In the genomic region with DNA sequence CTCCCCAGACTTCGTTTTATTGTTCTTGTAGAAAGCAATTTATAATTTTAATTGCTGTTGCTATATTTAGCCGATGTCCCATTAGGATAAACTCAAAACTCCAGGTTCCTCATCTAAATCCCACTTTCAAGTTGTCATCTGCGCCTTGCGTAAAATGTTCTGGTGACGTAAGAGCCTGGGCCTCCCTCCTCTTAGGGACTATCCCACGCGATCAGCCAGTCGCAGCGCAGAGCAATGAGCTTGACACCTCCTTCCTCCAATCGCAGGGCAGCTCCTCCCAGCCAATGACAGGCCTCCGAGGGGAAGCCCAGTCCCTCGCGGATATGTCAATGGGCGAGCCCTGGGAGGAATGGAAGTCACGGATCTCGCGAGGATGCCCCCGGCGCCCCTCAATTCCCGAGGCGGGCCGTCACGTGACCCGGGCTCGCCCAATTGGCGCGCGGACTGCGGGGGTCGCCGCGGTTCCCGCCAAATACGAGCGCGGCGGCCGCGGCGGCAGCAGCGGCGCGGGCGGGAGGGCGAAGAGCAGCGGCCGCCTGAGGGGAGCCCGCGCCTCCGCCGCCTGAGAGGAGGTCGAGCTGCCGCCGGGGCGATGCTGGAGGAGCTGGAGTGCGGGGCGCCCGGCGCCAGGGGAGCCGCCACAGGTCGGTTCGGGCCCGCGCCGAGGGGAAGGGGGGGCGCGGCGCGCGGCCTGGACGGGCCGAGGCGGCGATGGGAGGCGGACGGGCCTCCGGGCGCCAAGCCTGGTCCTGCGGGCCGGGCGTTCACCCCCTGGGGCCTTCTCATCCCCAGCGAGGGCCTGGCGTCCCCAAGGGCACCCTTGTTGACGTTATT, we compare ENCODE assay signal across 8 cellular contexts. TPM values are rescaled to one million over a fixed set of nuclear protein-coding genes. Genes with fewer than 3 reads are reported as not detected.
DNase-seq lines count a peak whose midpoint lies in the region; ATAC-seq and TF ChIP-seq lines count a peak whose summit lies in the region.

A gene with protein sequence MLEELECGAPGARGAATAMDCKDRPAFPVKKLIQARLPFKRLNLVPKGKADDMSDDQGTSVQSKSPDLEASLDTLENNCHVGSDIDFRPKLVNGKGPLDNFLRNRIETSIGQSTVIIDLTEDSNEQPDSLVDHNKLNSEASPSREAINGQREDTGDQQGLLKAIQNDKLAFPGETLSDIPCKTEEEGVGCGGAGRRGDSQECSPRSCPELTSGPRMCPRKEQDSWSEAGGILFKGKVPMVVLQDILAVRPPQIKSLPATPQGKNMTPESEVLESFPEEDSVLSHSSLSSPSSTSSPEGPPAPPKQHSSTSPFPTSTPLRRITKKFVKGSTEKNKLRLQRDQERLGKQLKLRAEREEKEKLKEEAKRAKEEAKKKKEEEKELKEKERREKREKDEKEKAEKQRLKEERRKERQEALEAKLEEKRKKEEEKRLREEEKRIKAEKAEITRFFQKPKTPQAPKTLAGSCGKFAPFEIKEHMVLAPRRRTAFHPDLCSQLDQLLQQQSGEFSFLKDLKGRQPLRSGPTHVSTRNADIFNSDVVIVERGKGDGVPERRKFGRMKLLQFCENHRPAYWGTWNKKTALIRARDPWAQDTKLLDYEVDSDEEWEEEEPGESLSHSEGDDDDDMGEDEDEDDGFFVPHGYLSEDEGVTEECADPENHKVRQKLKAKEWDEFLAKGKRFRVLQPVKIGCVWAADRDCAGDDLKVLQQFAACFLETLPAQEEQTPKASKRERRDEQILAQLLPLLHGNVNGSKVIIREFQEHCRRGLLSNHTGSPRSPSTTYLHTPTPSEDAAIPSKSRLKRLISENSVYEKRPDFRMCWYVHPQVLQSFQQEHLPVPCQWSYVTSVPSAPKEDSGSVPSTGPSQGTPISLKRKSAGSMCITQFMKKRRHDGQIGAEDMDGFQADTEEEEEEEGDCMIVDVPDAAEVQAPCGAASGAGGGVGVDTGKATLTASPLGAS (plus strand): TSS at position 470 of the 834 bp plus-strand sequence. CDS start 123 bp downstream, at position 593.

- no peaks in the 10 kb centered on the region for H3K9me2 ChIP-seq in SU-DHL-6 (replicated peaks; ENCODE audit: insufficient read depth, low read length)

- H3K36me3 ChIP-seq in SU-DHL-6 (ENCODE audit: low read length) (peaks cover 13% of the 10 kb centered on the region; the same call in 1 of the 2 replicates), ovary (no peaks in the 10 kb centered on the region), tibial artery (peaks cover 0 to 4% (median 0%) of the 10 kb centered on the region in 3 donors)

- intact Hi-C loops in Right ventricle myocardium inferior (cut with DNase I) (loop anchor here (1.0 to 5.0 kb wide), 3 partner anchors 47 to 74 kb away; partner anchors contain the start of gene HDGFL2), ovary (cut with DNase I) (loop anchor here in 1 of 4 donors (5.0 kb wide), 2 partner anchors 60 to 1960 kb away; partner anchors contain the start of genes CLPP and MPND), tibial artery (cut with DNase I; ENCODE audit: low total_unique reads) (loop anchor here (5.0 to 10.0 kb wide), 2 partner anchors 60 to 138 kb away; partner anchors contain the start of gene MPND)

- H3K4me2 ChIP-seq in SU-DHL-6 (ENCODE audit: low read depth, low read length, poor library complexity, severe bottlenecking), result peak within 1 kb of the TSS; percentile 84

- peaks cover 16% of the 10 kb centered on the region for H3K36me3 Mint-ChIP-seq in activated naive CD8-positive, alpha-beta T cell treated with anti-CD3 and anti-CD28 coated beads, Interleukin-2, amount 10 ng/mL, durations not matched to agents 7 days and 5 days

- POLR2A ChIA-PET in activated naive CD8-positive, alpha-beta T cell treated with anti-CD3 and anti-CD28 coated beads, Interleukin-2, amount 10 ng/mL, durations not matched to agents 7 days and 5 days (lab: Charles Lee), result interaction anchor here (0.6 to 1.9 kb wide), 15 partner anchors 16 to 526 kb away, joined by 3 to 19 read pairs (median 4); partner anchors contain the start of genes HDGFL2 and YJU2

- TF ChIP-seq CTCF in SU-DHL-6 (IDR thresholded peaks at IDR 0.05; ENCODE audit: insufficient read depth, low read length, poor library complexity, severe bottlenecking), result no peak
- TF ChIP-seq CTCF in ovary (IDR thresholded peaks at IDR 0.05), result no peak
- no peak for TF ChIP-seq CTCF in tibial artery (IDR thresholded peaks at IDR 0.05)

- H3K27me3 Mint-ChIP-seq in activated naive CD8-positive, alpha-beta T cell treated with anti-CD3 and anti-CD28 coated beads, Interleukin-2, amount 10 ng/mL, durations not matched to agents 7 days and 5 days, result no peaks in the 10 kb centered on the region

- ATAC-seq in HG02678 (IDR thresholded peaks at IDR 0.05; ENCODE audit: unreplicated experiment) (peak; percentile 80), Right ventricle myocardium inferior (peak; percentile 97)
- peak; percentile 93 for ATAC-seq in activated naive CD8-positive, alpha-beta T cell treated with anti-CD3 and anti-CD28 coated beads, Interleukin-2, amount 10 ng/mL, durations not matched to agents 7 days and 5 days (ENCODE audit: low read depth)

- H3K9me3 ChIP-seq in SU-DHL-6 (ENCODE audit: insufficient read depth, low read length) (no peaks in the 10 kb centered on the region), ovary (no peaks in the 10 kb centered on the region), tibial artery (no peaks in the 10 kb centered on the region)

- no peak within 1 kb of the TSS for H2AFZ ChIP-seq in SU-DHL-6 (ENCODE audit: low read depth, low read length, severe bottlenecking)

- H3K79me2 ChIP-seq in SU-DHL-6 (ENCODE audit: insufficient read depth, low read length), result peaks cover 76% of the 10 kb centered on the region

- peaks cover 10% of the 10 kb centered on the region; the same call in 1 of the 2 replicates for H4K20me1 ChIP-seq in SU-DHL-6 (ENCODE audit: low read depth, low read length)

- DNase-seq in NCI-H128 (lab: John Stamatoyannopoulos, UW; ENCODE audit: unreplicated experiment) (peak; percentile 99), Right ventricle myocardium inferior (ENCODE audit: missing footprints) (peak; percentile 99), ovary (peak; percentile 99 to 100 (median 99)), tibial artery (peak; percentile 100)
- DNase-seq in activated naive CD8-positive, alpha-beta T cell treated with anti-CD3 and anti-CD28 coated beads, Interleukin-2, amount 10 ng/mL, durations not matched to agents 7 days and 5 days, result peak; percentile 99

- H3K4me3 ChIP-seq in SU-DHL-6 (ENCODE audit: insufficient read depth, low read length, poor library complexity, severe bottlenecking) (peak within 1 kb of the TSS; percentile 98), ovary (peak within 1 kb of the TSS; percentile 45), tibial artery (peak within 1 kb of the TSS; percentile 60 to 68)

- peak within 1 kb of the TSS; percentile 71 for H3K27ac ChIP-seq in SU-DHL-6 (ENCODE audit: low read depth, low read length)
- peak within 1 kb of the TSS; percentile 54 to 88 for H3K27ac ChIP-seq in ovary
- H3K27ac ChIP-seq in tibial artery, result peak within 1 kb of the TSS; percentile 88 to 90

- 1% methylated on average over 50 to 84 of the region's 84 CpGs for WGBS in ovary, 3 donors

- H3K4me1 Mint-ChIP-seq in activated naive CD8-positive, alpha-beta T cell treated with anti-CD3 and anti-CD28 coated beads, Interleukin-2, amount 10 ng/mL, durations not matched to agents 7 days and 5 days, result peaks cover 46% of the 10 kb centered on the region

- H3K27ac Mint-ChIP-seq in activated naive CD8-positive, alpha-beta T cell treated with anti-CD3 and anti-CD28 coated beads, Interleukin-2, amount 10 ng/mL, durations not matched to agents 7 days and 5 days, result peak within 1 kb of the TSS; percentile 93

- H3K9ac ChIP-seq in SU-DHL-6 (ENCODE audit: low read length), result peak within 1 kb of the TSS; percentile 99

- peak; percentile 41 for TF ChIP-seq EP300 in ovary (IDR thresholded peaks at IDR 0.05)

- TF ChIP-seq POLR2A in GM10847 (IDR thresholded peaks at IDR 0.05; ENCODE audit: extremely low read depth, insufficient read length) (peak; percentile 58), ovary (IDR thresholded peaks at IDR 0.05) (peak; percentile 86)

- H3F3A ChIP-seq in SU-DHL-6 (ENCODE audit: insufficient read depth), result peaks cover 8% of the 10 kb centered on the region; the same call in 1 of the 2 replicates

- H3K4me1 ChIP-seq in ovary (ENCODE audit: insufficient read depth) (peaks cover 11% of the 10 kb centered on the region), tibial artery (peaks cover 6 to 47% (median 34%) of the 10 kb centered on the region in 4 donors)

- H3K27me3 ChIP-seq in SU-DHL-6 (ENCODE audit: low read length) (no peaks in the 10 kb centered on the region), ovary (no peaks in the 10 kb centered on the region), tibial artery (no peaks in the 10 kb centered on the region)

- H3K4me3 Mint-ChIP-seq in activated naive CD8-positive, alpha-beta T cell treated with anti-CD3 and anti-CD28 coated beads, Interleukin-2, amount 10 ng/mL, durations not matched to agents 7 days and 5 days, result peak within 1 kb of the TSS; percentile 95

- H3K9me3 Mint-ChIP-seq in activated naive CD8-positive, alpha-beta T cell treated with anti-CD3 and anti-CD28 coated beads, Interleukin-2, amount 10 ng/mL, durations not matched to agents 7 days and 5 days, result no peaks in the 10 kb centered on the region

RNA-seq across cellular contexts. Expression of the gene that starts here (rescaled TPM):
- total RNA-seq in activated naive CD8-positive, alpha-beta T cell treated with anti-CD3 and anti-CD28 coated beads, Interleukin-2, amount 10 ng/mL, durations not matched to agents 7 days and 5 days, result 10 to 100 TPM; 77.0 to 79.1 TPM
- 5.9 TPM for total RNA-seq in Right ventricle myocardium inferior
- total RNA-seq in ovary, result 10 to 100 TPM in 1 of 7 donors, 1 to 10 TPM in 6; 4.7 to 10.4 (median 7.5) TPM
- 1 to 10 TPM; 7.3 to 8.6 TPM for polyA plus RNA-seq in ovary

Comparison
In these comparisons a context has a peak if more than half of its experiments do, and no peak if none do; other contexts are left out.
1. Peak in every context shown above with its lines: DNase-seq, ATAC-seq, H3K4me3 ChIP-seq and H3K27ac ChIP-seq.
2. RNA of the gene that starts here (total RNA-seq): 77.0 to 79.1 TPM in activated naive CD8-positive, alpha-beta T cell treated with anti-CD3 and anti-CD28 coated beads, Interleukin-2, amount 10 ng/mL, durations not matched to agents 7 days and 5 days; 4.7 to 10.4 TPM in ovary and 5.9 TPM in Right ventricle myocardium inferior (single experiment); every median in the first group is over 4 times any median in the second.
3. H3K4me3 ChIP-seq: peak in every context shown above with its lines; median percentile 98 in SU-DHL-6; 64 in tibial artery; 45 in ovary.